In genomic region chr20:48627737-48628128, GRCh38 we compare ENCODE assay signal across 24 cellular contexts.
"Had no signal": no experiment of that assay in that cellular context is flagged by ENCODE, and none has a peak within 500 bp of the region (broad histone marks: within the 10 kb centered on the region; RNA-seq: fewer than 3 reads in every experiment).

No MANE protein-coding gene starts in this region.

- DNase-seq: activated CD4-positive, alpha-beta T cell treated with anti-CD3 and anti-CD28 coated beads, Interleukin-2, amount 10 ng/mL, durations not matched to agents 7 days and 5 days; activated CD8-positive, alpha-beta T cell treated with anti-CD3 and anti-CD28 coated beads, Interleukin-2, amount 10 ng/mL, durations not matched to agents 7 days and 5 days; activated gamma-delta T cell treated with Interleukin-2 at 50 U/mL for 16 hours; activated T-cell treated with anti-CD3 and anti-CD28 coated beads, Interleukin-2, amount 50 U/mL, for 1 hour; dermis blood vessel endothelial cell; effector CD8-positive, alpha-beta T cell; erythroblast; foreskin fibroblast; nephron progenitor cell; occipital lobe; retina; sigmoid colon; stimulated activated CD4-positive, alpha-beta T cell treated with anti-CD3 and anti-CD28 coated beads, Interleukin-2, amount 100 ng/mL, for 48 hours; stimulated activated naive CD4-positive, alpha-beta T cell; T-helper 2 cell; upper lobe of right lung had no signal

- H3K9me3 ChIP-seq: left lung, sigmoid colon, upper lobe of right lung had no signal

- H3K27me3 ChIP-seq: left lung, sigmoid colon, upper lobe of right lung had no signal

- H3K4me2 ChIP-seq: smooth muscle cell had no signal

- H3K4me3 Mint-ChIP-seq: activated CD4-positive, alpha-beta T cell treated with anti-CD3 and anti-CD28 coated beads, Interleukin-2, amount 10 ng/mL, durations not matched to agents 7 days and 5 days; activated CD8-positive, alpha-beta T cell treated with anti-CD3 and anti-CD28 coated beads, Interleukin-2, amount 10 ng/mL, durations not matched to agents 7 days and 5 days; brain; nephron progenitor cell had no signal

- H3K9me3 Mint-ChIP-seq: activated CD4-positive, alpha-beta T cell treated with anti-CD3 and anti-CD28 coated beads, Interleukin-2, amount 10 ng/mL, durations not matched to agents 7 days and 5 days; activated naive CD4-positive, alpha-beta T cell treated with anti-CD3 and anti-CD28 coated beads, Interleukin-2, amount 50 U/mL, for 72 hours; nephron progenitor cell had no signal

- ATAC-seq: activated CD4-positive, CD25-positive, alpha-beta regulatory T cell treated with anti-CD3 and anti-CD28 coated beads, Interleukin-2, amount 50 U/mL, for 24 hours; left lung; upper lobe of right lung had no signal

- H3K27ac Mint-ChIP-seq: progenitor cell of endocrine pancreas had no signal

- H3K4me1 ChIP-seq: sigmoid colon, upper lobe of right lung had no signal

- H3K36me3 Mint-ChIP-seq: activated naive CD4-positive, alpha-beta T cell treated with anti-CD3 and anti-CD28 coated beads, Interleukin-2, amount 50 U/mL, for 72 hours had no signal

- FAIRE-seq: keratinocyte had no signal

- H3K27ac ChIP-seq: left lung, sigmoid colon, upper lobe of right lung, VCaP had no signal

- H3K27me3 Mint-ChIP-seq: activated CD4-positive, alpha-beta T cell treated with anti-CD3 and anti-CD28 coated beads, Interleukin-2, amount 10 ng/mL, durations not matched to agents 7 days and 5 days; brain; progenitor cell of endocrine pancreas had no signal

- H3K4me3 ChIP-seq: left lung, sigmoid colon, smooth muscle cell, upper lobe of right lung had no signal
